Comparison of ENCODE assay signal across 1 cellular context in genomic region chr10:80397014-80397413, GRCh38.
TF ChIP-seq lines count a peak whose summit lies in the region.

No MANE protein-coding gene starts in this region.

TF ChIP-seq in K562, 482 proteins besides CTCF, POLR2A, EP300 and RAD21:
- no peak for TF ChIP-seq CEBPB (tag; IDR thresholded peaks at IDR 0.05)
- peak; percentile 27 to 67; a peak in 2 of 4 replicates for TF ChIP-seq TRIM24 (IDR thresholded peaks at IDR 0.05)
- TF ChIP-seq ZNF121 (CRISPR knock-in tag; conservative IDR thresholded peaks at IDR 0.05), result no peak
- TF ChIP-seq ATF3 (IDR thresholded peaks at IDR 0.05), result peak; percentile 38; the same call in 1 of the 2 replicates
- no peak for TF ChIP-seq ATF3 (CRISPR knock-in tag; conservative IDR thresholded peaks at IDR 0.05)
- peak; percentile 28; the same call in 1 of the 2 replicates for TF ChIP-seq CEBPG (CRISPR knock-in tag; IDR thresholded peaks at IDR 0.05)
- TF ChIP-seq CEBPG (tag; conservative IDR thresholded peaks at IDR 0.05 in 1 of 2, IDR thresholded peaks at IDR 0.05 in 1 of 2), result peak; percentile 39 to 80; a peak in 3 of 4 replicates
- TF ChIP-seq CTBP1 (IDR thresholded peaks at IDR 0.05; ENCODE audit: borderline replicate concordance), result peak; percentile 73; the same call in 1 of the 2 replicates
